13 cellular contexts compared by ENCODE assay signal in the genomic region with DNA sequence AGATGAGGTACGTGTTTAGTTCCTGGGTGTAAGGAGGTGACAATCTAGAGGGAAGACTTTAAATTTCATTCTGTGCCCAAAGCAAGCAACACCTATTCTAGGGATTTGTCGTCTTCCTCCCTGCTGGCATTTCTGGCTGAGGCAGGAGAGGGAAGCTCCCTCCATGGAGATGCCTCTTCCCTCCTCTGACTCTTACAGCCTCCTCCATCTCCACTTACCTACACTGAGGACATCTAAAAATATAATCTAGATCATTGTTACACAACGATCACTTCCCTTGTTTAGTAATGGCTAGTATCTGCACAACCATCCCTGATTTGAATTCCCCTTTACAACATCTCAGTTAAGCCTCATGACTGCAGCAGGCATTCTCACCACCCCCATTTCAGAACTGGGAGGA. TPM values are rescaled to one million over a fixed set of nuclear protein-coding genes. Genes with fewer than 3 reads are reported as not detected.
DNase-seq lines count a peak whose midpoint lies in the region; ATAC-seq and TF ChIP-seq lines count a peak whose summit lies in the region.
"Had no signal": no experiment of that assay in that cellular context is flagged by ENCODE, and none has a peak within 500 bp of the region (broad histone marks: within the 10 kb centered on the region; RNA-seq: fewer than 3 reads in every experiment).

No MANE protein-coding gene starts in this region.

- no peaks in the 10 kb centered on the region for H3K27me3 ChIP-seq in BLaER1
- no peaks in the 10 kb centered on the region for H3K27me3 ChIP-seq in subcutaneous abdominal adipose tissue (ENCODE audit: control insufficient read depth in 5 of 5, insufficient read depth in 4 of 5, low read length in 5 of 5)
- no peaks in the 10 kb centered on the region for H3K27me3 ChIP-seq in mammary epithelial cell (ENCODE audit: insufficient read depth, low read length)
- H3K27me3 ChIP-seq: SJSA1 had no signal

- H3K4me1 ChIP-seq in BLaER1 (peaks cover 50% of the 10 kb centered on the region), subcutaneous abdominal adipose tissue (ENCODE audit: control insufficient read depth in 5 of 5, insufficient read depth in 5 of 5, low read length in 5 of 5) (peaks cover 2 to 31% (median 23%) of the 10 kb centered on the region in 5 donors), mammary epithelial cell (ENCODE audit: insufficient read depth, low read length) (peaks cover 6% of the 10 kb centered on the region)
- H3K4me1 ChIP-seq: SJSA1 had no signal

- dilution Hi-C loops in mammary epithelial cell (cut with HindIII; ENCODE audit: low sequenced_read_pairs), result no loop called here

- CTCF ChIA-PET in mammary epithelial cell (lab: Charles Lee; ENCODE audit: low non-redundant PET), result no interaction called here

- H3K36me3 ChIP-seq in BLaER1, result no peaks in the 10 kb centered on the region
- H3K36me3 ChIP-seq in subcutaneous abdominal adipose tissue (ENCODE audit: control insufficient read depth in 5 of 5, insufficient read depth in 5 of 5, low read length in 5 of 5), result no peaks in the 10 kb centered on the region
- no peaks in the 10 kb centered on the region for H3K36me3 ChIP-seq in mammary epithelial cell (ENCODE audit: insufficient read depth, low read length)
- H3K36me3 ChIP-seq: SJSA1 had no signal

- DNase-seq in NOMO-1 treated with DMSO at 0.1 percent for 48 hours (lab: John Stamatoyannopoulos, UW; ENCODE audit: unreplicated experiment) (peak; percentile 37), inferior parietal cortex (ENCODE audit: extremely low spot score) (peak; percentile 36), iPS-NIHi11 (ENCODE audit: low spot score) (no peak), mammary epithelial cell (no peak)
- DNase-seq: NCI-H1694 treated with DMSO at 0.1 percent for 48 hours, NCI-H446, NCI-H526 treated with DMSO at 0.1 percent for 48 hours had no signal

- BruUV-seq in mammary epithelial cell (replicated peaks; lab: Mats Ljungman, UMichigan), result no TSS peak

- no peak for ATAC-seq in GM21737 (IDR thresholded peaks at IDR 0.05; ENCODE audit: unreplicated experiment)
- ATAC-seq: Panc1 had no signal

- H3K4me2 ChIP-seq in BLaER1 (peak overlapping the region; percentile 79), mammary epithelial cell (ENCODE audit: insufficient read depth, low read depth, low read length) (no peak overlapping the region)
- H3K4me2 ChIP-seq: KMS-11 had no signal

- 73% methylated on average over 3 of the region's 3 CpGs for WGBS in mammary epithelial cell (ENCODE audit: low coverage, missing lambda C conversion rate)

- H3K9ac ChIP-seq in BLaER1 (no peak overlapping the region), subcutaneous abdominal adipose tissue (ENCODE audit: low read length in 5 of 5) (no peak overlapping the region), mammary epithelial cell (ENCODE audit: insufficient read depth, low read length) (no peak overlapping the region)
- H3K9ac ChIP-seq: KMS-11 had no signal

- H3K79me2 ChIP-seq in mammary epithelial cell (ENCODE audit: insufficient read depth, low read length), result no peaks in the 10 kb centered on the region

- peaks cover 9% of the 10 kb centered on the region; the same call in 1 of the 2 replicates for H3K9me3 ChIP-seq in BLaER1
- H3K9me3 ChIP-seq in subcutaneous abdominal adipose tissue (ENCODE audit: control insufficient read depth in 5 of 5, low read length in 5 of 5), result no peaks in the 10 kb centered on the region
- no peaks in the 10 kb centered on the region for H3K9me3 ChIP-seq in mammary epithelial cell (replicated peaks; ENCODE audit: insufficient read depth, low read length)
- H3K9me3 ChIP-seq: SJSA1 had no signal

- in situ Hi-C loops in mammary epithelial cell (cut with MboI; ENCODE audit: low sequenced_read_pairs in 2 of 2), result no loop called here

- no peak overlapping the region for H3K27ac ChIP-seq in BLaER1
- H3K27ac ChIP-seq in subcutaneous abdominal adipose tissue (ENCODE audit: low read depth, low read length), result peak overlapping the region; percentile 60
- no peak overlapping the region for H3K27ac ChIP-seq in mammary epithelial cell (ENCODE audit: insufficient read depth, low read depth, low read length)
- H3K27ac ChIP-seq: KMS-11, SJSA1 had no signal

- H4K20me1 ChIP-seq in BLaER1 (peaks cover 7% of the 10 kb centered on the region; the same call in 1 of the 2 replicates), mammary epithelial cell (ENCODE audit: insufficient read depth, low read length) (no peaks in the 10 kb centered on the region)

- H3K4me3 ChIP-seq in BLaER1, result no peak overlapping the region
- no peak overlapping the region for H3K4me3 ChIP-seq in subcutaneous abdominal adipose tissue (ENCODE audit: low read depth in 1 of 5, low read length in 5 of 5)
- H3K4me3 ChIP-seq in mammary epithelial cell (replicated peaks in 1 of 3; ENCODE audit: insufficient read depth in 1 of 3, low read depth in 2 of 3, low read length in 3 of 3), result no peak overlapping the region
- H3K4me3 ChIP-seq: SJSA1 had no signal

- no peak for TF ChIP-seq CTCF in mammary epithelial cell (conservative IDR thresholded peaks at IDR 0.05 in 1 of 2, IDR thresholded peaks at IDR 0.05 in 1 of 2; ENCODE audit: extremely low read depth in 1 of 2, insufficient read depth in 1 of 2, low read depth in 1 of 2, low read length in 2 of 2)

- intact Hi-C loops in mammary epithelial cell (cut with micrococcal nuclease), result no loop called here

- no peak overlapping the region for H2AFZ ChIP-seq in mammary epithelial cell (ENCODE audit: low read depth, low read length)

RNA-seq across cellular contexts. Expression of gene RPL32, which starts 12.4 kb away (rescaled TPM):
- total RNA-seq in mammary epithelial cell, result 1,000 to 10,000 TPM in 1 of 2 donors, 100 to 1,000 TPM in 1; 686 to 1,631 TPM
- 2,092 TPM for polyA plus RNA-seq in mammary epithelial cell
- 770 TPM for polyA minus RNA-seq in mammary epithelial cell

RNA-seq across cellular contexts. Expression of gene CAND2, which starts 57.3 kb away (rescaled TPM):
- total RNA-seq in mammary epithelial cell, result 1 to 10 TPM in 1 of 2 donors, under 1 TPM in 1; 0.42 to 1.7 TPM
- 0.19 TPM for polyA plus RNA-seq in mammary epithelial cell
- not detected for polyA minus RNA-seq in mammary epithelial cell

Comparison
In these comparisons a context has a peak if more than half of its experiments do, and no peak if none do; other contexts are left out.
1. DNase-seq: peak in NOMO-1 treated with DMSO at 0.1 percent for 48 hours (single experiment) and inferior parietal cortex (single experiment); none in iPS-NIHi11 (single experiment) and mammary epithelial cell (single experiment).